In the genomic region with DNA sequence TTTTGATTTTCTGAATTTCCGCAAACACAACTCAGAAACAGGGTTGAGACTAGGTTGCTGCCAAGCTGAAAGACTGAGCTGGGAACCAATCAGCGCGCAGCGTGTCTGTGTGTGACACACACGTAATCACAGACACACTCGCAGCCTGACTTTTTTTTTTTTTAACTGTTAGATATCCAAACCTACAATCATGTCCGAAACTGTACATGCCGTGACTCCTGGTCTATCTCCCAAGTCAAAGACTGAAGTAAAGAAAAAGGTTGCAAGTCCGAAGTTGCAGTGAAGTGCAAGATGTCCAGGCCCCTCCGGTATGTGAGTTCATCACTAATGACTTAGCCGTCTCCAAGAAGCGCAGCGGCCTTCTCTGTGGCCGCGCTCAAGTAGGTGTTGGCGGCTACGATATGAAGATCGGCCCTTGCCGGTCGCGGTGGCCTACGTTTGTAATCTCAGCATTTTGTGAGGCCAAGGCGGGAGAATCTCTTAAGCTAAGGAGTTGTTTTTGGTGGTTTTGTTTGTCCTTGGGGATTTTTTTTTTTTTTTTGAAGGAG, we compare ENCODE assay signal across 1 cellular context.
TF ChIP-seq lines count a peak whose summit lies in the region.

No MANE protein-coding gene starts in this region.

TF ChIP-seq in GM12878, 131 proteins besides CTCF, POLR2A, EP300 and RAD21 (continued from another document):
- TF ChIP-seq BHLHE40 (IDR thresholded peaks at IDR 0.05; ENCODE audit: borderline replicate concordance in 1 of 2, low read depth in 2 of 2, low read length in 1 of 2) (peak in 1 of 2 experiments; percentile 3; a peak in 1 of 4 replicates), ZNF384 (IDR thresholded peaks at IDR 0.05; ENCODE audit: borderline replicate concordance, low read depth, low read length) (peak; percentile 98), CREB1 (IDR thresholded peaks at IDR 0.05; ENCODE audit: low read depth) (peak; percentile 94), SMC3 (IDR thresholded peaks at IDR 0.05; ENCODE audit: borderline replicate concordance, low read length) (no peak), KDM1A (IDR thresholded peaks at IDR 0.05; ENCODE audit: borderline replicate concordance) (no peak), MEF2A (IDR thresholded peaks at IDR 0.05; ENCODE audit: insufficient read depth, low read depth, low read length) (no peak), CHD2 (IDR thresholded peaks at IDR 0.05; ENCODE audit: borderline replicate concordance, low read depth, low read length) (0 out of 2 replicates have a peak, but pooled peaks have one; percentile 53), PML (IDR thresholded peaks at IDR 0.05; ENCODE audit: low read length) (peak; percentile 62; the same call in 1 of the 2 replicates), ZSCAN29 (IDR thresholded peaks at IDR 0.05) (no peak), HDAC6 (IDR thresholded peaks at IDR 0.05; ENCODE audit: unreplicated experiment) (no peak), ATF7 (IDR thresholded peaks at IDR 0.05; ENCODE audit: low read depth) (peak; percentile 77), E2F4 (IDR thresholded peaks at IDR 0.05; ENCODE audit: low read depth, low read length) (no peak), PBX3 (IDR thresholded peaks at IDR 0.05; ENCODE audit: insufficient replicate concordance, low read depth, low read length) (peak; percentile 91), NBN (IDR thresholded peaks at IDR 0.05) (peak; percentile 57; the same call in 1 of the 2 replicates), CREM (IDR thresholded peaks at IDR 0.05; ENCODE audit: low read depth) (peak; percentile 91), YBX1 (IDR thresholded peaks at IDR 0.05) (no peak), CBFB (IDR thresholded peaks at IDR 0.05; ENCODE audit: low read depth) (peak; percentile 6; the same call in 1 of the 2 replicates), STAT3 (IDR thresholded peaks at IDR 0.05; ENCODE audit: low read depth, low read length) (no peak), ASH2L (IDR thresholded peaks at IDR 0.05; ENCODE audit: borderline replicate concordance, low read depth) (no peak; the same call in 1 of the 2 replicates), TCF3 (IDR thresholded peaks at IDR 0.05; ENCODE audit: borderline replicate concordance, insufficient read depth, low read depth, low read length) (no peak), IRF4 (IDR thresholded peaks at IDR 0.05; ENCODE audit: low read depth, low read length) (0 out of 2 replicates have a peak, but pooled peaks have one; percentile 35), POLR2AphosphoS2 (IDR thresholded peaks at IDR 0.05; ENCODE audit: low read depth, low read length) (peak; percentile 77), RUNX3 (IDR thresholded peaks at IDR 0.05; ENCODE audit: low read length) (peak; percentile 39; the same call in 1 of the 2 replicates), SMAD1 (IDR thresholded peaks at IDR 0.05; ENCODE audit: low read depth, partially characterized antibody) (peak; percentile 11), HDGF (IDR thresholded peaks at IDR 0.05) (peak; percentile 82; the same call in 1 of the 2 replicates), FOS (IDR thresholded peaks at IDR 0.05; ENCODE audit: borderline replicate concordance, extremely low read depth, insufficient read length) (peak; percentile 5), POLR2AphosphoS5 (IDR thresholded peaks at IDR 0.05; ENCODE audit: low read length) (peak; percentile 86), NR2C1 (IDR thresholded peaks at IDR 0.05) (no peak), GABPA (IDR thresholded peaks at IDR 0.05; ENCODE audit: low read depth) (no peak), SP1 (IDR thresholded peaks at IDR 0.05; ENCODE audit: low read depth, low read length) (peak; percentile 53), YY1 (IDR thresholded peaks at IDR 0.05; ENCODE audit: low read depth, low read length) (peak; percentile 40; the same call in 1 of the 2 replicates), SREBF2 (IDR thresholded peaks at IDR 0.05; ENCODE audit: low read length) (no peak), ZZZ3 (IDR thresholded peaks at IDR 0.05; ENCODE audit: control insufficient read depth, insufficient read length, low read depth) (no peak), TAF1 (IDR thresholded peaks at IDR 0.05; ENCODE audit: borderline replicate concordance, low read depth, low read length) (0 out of 2 replicates have a peak, but pooled peaks have one; percentile 52), MXI1 (IDR thresholded peaks at IDR 0.05; ENCODE audit: low read depth, low read length) (peak; percentile 50), IRF3 (IDR thresholded peaks at IDR 0.05) (no peak)
- TF ChIP-seq, protein P1, sequence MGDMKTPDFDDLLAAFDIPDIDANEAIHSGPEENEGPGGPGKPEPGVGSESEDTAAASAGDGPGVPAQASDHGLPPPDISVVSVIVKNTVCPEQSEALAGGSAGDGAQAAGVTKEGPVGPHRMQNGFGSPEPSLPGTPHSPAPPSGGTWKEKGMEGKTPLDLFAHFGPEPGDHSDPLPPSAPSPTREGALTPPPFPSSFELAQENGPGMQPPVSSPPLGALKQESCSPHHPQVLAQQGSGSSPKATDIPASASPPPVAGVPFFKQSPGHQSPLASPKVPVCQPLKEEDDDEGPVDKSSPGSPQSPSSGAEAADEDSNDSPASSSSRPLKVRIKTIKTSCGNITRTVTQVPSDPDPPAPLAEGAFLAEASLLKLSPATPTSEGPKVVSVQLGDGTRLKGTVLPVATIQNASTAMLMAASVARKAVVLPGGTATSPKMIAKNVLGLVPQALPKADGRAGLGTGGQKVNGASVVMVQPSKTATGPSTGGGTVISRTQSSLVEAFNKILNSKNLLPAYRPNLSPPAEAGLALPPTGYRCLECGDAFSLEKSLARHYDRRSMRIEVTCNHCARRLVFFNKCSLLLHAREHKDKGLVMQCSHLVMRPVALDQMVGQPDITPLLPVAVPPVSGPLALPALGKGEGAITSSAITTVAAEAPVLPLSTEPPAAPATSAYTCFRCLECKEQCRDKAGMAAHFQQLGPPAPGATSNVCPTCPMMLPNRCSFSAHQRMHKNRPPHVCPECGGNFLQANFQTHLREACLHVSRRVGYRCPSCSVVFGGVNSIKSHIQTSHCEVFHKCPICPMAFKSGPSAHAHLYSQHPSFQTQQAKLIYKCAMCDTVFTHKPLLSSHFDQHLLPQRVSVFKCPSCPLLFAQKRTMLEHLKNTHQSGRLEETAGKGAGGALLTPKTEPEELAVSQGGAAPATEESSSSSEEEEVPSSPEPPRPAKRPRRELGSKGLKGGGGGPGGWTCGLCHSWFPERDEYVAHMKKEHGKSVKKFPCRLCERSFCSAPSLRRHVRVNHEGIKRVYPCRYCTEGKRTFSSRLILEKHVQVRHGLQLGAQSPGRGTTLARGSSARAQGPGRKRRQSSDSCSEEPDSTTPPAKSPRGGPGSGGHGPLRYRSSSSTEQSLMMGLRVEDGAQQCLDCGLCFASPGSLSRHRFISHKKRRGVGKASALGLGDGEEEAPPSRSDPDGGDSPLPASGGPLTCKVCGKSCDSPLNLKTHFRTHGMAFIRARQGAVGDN (IDR thresholded peaks at IDR 0.05): peak; percentile 39; the same call in 1 of the 2 replicates
- TF ChIP-seq, protein P2, sequence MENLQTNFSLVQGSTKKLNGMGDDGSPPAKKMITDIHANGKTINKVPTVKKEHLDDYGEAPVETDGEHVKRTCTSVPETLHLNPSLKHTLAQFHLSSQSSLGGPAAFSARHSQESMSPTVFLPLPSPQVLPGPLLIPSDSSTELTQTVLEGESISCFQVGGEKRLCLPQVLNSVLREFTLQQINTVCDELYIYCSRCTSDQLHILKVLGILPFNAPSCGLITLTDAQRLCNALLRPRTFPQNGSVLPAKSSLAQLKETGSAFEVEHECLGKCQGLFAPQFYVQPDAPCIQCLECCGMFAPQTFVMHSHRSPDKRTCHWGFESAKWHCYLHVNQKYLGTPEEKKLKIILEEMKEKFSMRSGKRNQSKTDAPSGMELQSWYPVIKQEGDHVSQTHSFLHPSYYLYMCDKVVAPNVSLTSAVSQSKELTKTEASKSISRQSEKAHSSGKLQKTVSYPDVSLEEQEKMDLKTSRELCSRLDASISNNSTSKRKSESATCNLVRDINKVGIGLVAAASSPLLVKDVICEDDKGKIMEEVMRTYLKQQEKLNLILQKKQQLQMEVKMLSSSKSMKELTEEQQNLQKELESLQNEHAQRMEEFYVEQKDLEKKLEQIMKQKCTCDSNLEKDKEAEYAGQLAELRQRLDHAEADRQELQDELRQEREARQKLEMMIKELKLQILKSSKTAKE (IDR thresholded peaks at IDR 0.05; ENCODE audit: low read depth, poor library complexity, severe bottlenecking): no peak
- TF ChIP-seq, protein P3, sequence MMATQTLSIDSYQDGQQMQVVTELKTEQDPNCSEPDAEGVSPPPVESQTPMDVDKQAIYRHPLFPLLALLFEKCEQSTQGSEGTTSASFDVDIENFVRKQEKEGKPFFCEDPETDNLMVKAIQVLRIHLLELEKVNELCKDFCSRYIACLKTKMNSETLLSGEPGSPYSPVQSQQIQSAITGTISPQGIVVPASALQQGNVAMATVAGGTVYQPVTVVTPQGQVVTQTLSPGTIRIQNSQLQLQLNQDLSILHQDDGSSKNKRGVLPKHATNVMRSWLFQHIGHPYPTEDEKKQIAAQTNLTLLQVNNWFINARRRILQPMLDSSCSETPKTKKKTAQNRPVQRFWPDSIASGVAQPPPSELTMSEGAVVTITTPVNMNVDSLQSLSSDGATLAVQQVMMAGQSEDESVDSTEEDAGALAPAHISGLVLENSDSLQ (IDR thresholded peaks at IDR 0.05): peak; percentile 97
